ENCODE assay signal across 1 cellular context in the genomic region with DNA sequence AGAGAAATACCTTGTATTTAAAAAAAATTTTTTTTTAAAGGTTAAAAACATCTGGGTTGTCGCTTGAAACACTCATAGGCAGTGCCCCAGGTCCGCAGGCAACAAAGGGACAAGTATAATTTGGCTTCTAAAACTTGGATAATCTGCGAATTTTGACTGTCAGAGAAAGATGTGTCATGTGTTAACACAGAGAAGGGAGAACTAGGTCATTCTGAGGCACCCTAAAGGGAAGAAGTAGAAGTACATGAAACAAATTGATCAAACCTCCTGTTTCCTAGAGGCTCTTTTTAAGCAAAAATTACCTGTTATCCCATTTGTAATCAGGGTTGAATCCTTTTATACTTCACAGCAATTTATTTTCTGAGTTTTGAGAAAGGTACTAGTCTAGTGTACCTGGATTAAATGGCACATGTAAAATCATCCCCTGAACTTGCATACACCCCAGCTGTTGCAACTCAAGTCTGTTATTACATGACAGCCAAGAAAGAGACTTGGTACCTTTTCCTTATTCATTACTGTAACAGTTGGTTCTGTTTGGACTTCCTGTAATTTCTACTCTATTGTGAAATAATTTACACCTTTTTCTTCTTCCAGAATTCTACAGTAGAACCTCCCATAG.
TF ChIP-seq lines count a peak whose summit lies in the region.

No MANE protein-coding gene starts in this region.

TF ChIP-seq in SK-N-SH, 30 proteins besides CTCF, POLR2A, EP300 and RAD21 (continued from another document):
- TF ChIP-seq TAF1 (IDR thresholded peaks at IDR 0.05; ENCODE audit: borderline replicate concordance, low read depth, low read length): no peak
- TF ChIP-seq, protein P1, sequence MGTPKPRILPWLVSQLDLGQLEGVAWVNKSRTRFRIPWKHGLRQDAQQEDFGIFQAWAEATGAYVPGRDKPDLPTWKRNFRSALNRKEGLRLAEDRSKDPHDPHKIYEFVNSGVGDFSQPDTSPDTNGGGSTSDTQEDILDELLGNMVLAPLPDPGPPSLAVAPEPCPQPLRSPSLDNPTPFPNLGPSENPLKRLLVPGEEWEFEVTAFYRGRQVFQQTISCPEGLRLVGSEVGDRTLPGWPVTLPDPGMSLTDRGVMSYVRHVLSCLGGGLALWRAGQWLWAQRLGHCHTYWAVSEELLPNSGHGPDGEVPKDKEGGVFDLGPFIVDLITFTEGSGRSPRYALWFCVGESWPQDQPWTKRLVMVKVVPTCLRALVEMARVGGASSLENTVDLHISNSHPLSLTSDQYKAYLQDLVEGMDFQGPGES (IDR thresholded peaks at IDR 0.05; ENCODE audit: low read depth, low read length): no peak
- TF ChIP-seq FOSL2 (IDR thresholded peaks at IDR 0.05; ENCODE audit: borderline replicate concordance, low read depth): no peak
- TF ChIP-seq FOXJ3 (CRISPR knock-in tag; IDR thresholded peaks at IDR 0.05): no peak
- no peak for TF ChIP-seq TCF12 (IDR thresholded peaks at IDR 0.05)
- TF ChIP-seq, protein P2, sequence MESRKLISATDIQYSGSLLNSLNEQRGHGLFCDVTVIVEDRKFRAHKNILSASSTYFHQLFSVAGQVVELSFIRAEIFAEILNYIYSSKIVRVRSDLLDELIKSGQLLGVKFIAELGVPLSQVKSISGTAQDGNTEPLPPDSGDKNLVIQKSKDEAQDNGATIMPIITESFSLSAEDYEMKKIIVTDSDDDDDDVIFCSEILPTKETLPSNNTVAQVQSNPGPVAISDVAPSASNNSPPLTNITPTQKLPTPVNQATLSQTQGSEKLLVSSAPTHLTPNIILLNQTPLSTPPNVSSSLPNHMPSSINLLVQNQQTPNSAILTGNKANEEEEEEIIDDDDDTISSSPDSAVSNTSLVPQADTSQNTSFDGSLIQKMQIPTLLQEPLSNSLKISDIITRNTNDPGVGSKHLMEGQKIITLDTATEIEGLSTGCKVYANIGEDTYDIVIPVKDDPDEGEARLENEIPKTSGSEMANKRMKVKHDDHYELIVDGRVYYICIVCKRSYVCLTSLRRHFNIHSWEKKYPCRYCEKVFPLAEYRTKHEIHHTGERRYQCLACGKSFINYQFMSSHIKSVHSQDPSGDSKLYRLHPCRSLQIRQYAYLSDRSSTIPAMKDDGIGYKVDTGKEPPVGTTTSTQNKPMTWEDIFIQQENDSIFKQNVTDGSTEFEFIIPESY (IDR thresholded peaks at IDR 0.05; ENCODE audit: borderline replicate concordance, low read depth): no peak
- TF ChIP-seq MEF2A (IDR thresholded peaks at IDR 0.05; ENCODE audit: borderline replicate concordance, low read depth): no peak
- TF ChIP-seq, protein P3, sequence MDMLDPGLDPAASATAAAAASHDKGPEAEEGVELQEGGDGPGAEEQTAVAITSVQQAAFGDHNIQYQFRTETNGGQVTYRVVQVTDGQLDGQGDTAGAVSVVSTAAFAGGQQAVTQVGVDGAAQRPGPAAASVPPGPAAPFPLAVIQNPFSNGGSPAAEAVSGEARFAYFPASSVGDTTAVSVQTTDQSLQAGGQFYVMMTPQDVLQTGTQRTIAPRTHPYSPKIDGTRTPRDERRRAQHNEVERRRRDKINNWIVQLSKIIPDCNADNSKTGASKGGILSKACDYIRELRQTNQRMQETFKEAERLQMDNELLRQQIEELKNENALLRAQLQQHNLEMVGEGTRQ (IDR thresholded peaks at IDR 0.05; ENCODE audit: borderline replicate concordance, low read depth, low read length): no peak
